8 cellular contexts compared by ENCODE assay signal in the genomic region with DNA sequence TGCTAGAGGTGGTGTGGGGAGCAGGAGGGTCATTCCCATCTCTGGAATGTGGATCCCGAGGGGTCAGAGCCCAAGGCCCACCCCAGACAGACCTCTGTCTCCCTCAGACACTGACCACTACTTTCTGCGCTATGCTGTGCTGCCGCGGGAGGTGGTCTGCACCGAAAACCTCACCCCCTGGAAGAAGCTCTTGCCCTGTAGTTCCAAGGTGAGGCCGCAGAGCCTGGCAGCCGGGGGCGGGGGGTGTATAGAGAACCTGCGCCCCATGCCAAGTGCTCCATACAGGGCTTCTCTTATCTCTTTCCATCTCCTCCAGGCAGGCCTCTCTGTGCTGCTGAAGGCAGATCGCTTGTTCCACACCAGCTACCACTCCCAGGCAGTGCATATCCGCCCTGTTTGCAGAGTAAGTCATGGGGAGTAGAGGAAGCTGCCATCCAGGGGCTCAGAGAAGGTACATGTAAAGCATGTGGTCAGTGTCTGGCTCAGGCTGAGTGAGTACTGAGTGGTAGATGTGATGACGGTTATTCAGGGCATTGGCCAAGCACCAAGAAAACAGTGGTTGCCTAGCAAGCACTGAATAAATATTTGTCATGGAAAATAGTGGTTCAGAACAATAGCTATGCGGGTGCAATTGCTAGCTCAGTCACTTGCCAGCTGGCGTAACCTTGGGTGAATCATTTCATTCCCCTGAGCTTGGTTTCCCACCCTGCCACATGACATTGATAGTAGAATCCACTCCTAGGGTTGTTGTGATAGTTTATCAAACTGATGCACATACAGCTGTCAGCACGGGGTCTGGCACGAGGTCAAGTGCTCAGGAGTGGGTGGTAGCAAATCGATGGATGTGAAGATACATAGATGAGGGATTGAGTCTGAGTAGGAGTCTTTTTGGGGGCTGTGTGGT. TPM values are rescaled to one million over a fixed set of nuclear protein-coding genes. Genes with fewer than 3 reads are reported as not detected.
DNase-seq lines count a peak whose midpoint lies in the region; ATAC-seq, FAIRE-seq and TF ChIP-seq lines count a peak whose summit lies in the region.

No MANE protein-coding gene starts in this region.

- DNase-seq in GM12891 (ENCODE audit: insufficient read length, low spot score) (no peak), M059J (ENCODE audit: low read depth) (peak; percentile 100), hepatic stellate cell (ENCODE audit: low spot score) (peak; percentile 60), NCI-H2227 (lab: John Stamatoyannopoulos, UW; ENCODE audit: unreplicated experiment) (no peak), GM23338 (ENCODE audit: low spot score) (no peak)
- peak; percentile 21 for DNase-seq in activated naive CD8-positive, alpha-beta T cell treated with anti-CD3 and anti-CD28 coated beads, Interleukin-2, amount 50 U/mL, for 24 hours

- no peak for TF ChIP-seq CTCF in GM23338 (conservative IDR thresholded peaks at IDR 0.05; ENCODE audit: low read depth in 2 of 2)

- no peaks in the 10 kb centered on the region for H3K9me3 Mint-ChIP-seq in activated naive CD8-positive, alpha-beta T cell treated with anti-CD3 and anti-CD28 coated beads, Interleukin-2, amount 50 U/mL, for 24 hours
- H3K9me3 Mint-ChIP-seq in stimulated activated naive CD8-positive, alpha-beta T cell treated with anti-CD3 and anti-CD28 coated beads, Interleukin-15, Interleukin-2, amounts not matched to agents 100 ng/mL and 50 ng/mL, for 24 hours = no peaks in the 10 kb centered on the region
- no peaks in the 10 kb centered on the region for H3K9me3 Mint-ChIP-seq in GM23338

- peaks cover 8% of the 10 kb centered on the region; the same call in 1 of the 2 replicates for H3K4me1 ChIP-seq in GM23338 (ENCODE audit: insufficient read depth)

- no peak overlapping the region for H2AFZ ChIP-seq in GM23338

- no peaks in the 10 kb centered on the region for H3K27me3 Mint-ChIP-seq in activated naive CD8-positive, alpha-beta T cell treated with anti-CD3 and anti-CD28 coated beads, Interleukin-2, amount 50 U/mL, for 24 hours
- H3K27me3 Mint-ChIP-seq in stimulated activated naive CD8-positive, alpha-beta T cell treated with anti-CD3 and anti-CD28 coated beads, Interleukin-15, Interleukin-2, amounts not matched to agents 100 ng/mL and 50 ng/mL, for 24 hours = no peaks in the 10 kb centered on the region
- peaks cover 4% of the 10 kb centered on the region for H3K27me3 Mint-ChIP-seq in GM23338 (ENCODE audit: insufficient read depth, low read depth, poor library complexity)

- no peak overlapping the region for H3K27ac ChIP-seq in GM23338 (ENCODE audit: low read depth)

- no peaks in the 10 kb centered on the region for H3K9me2 ChIP-seq in GM23338 (ENCODE audit: insufficient read depth)

- peak; percentile 88 for FAIRE-seq in GM12891 (lab: Jason Lieb, UNC)

- no peaks in the 10 kb centered on the region for H3F3A ChIP-seq in GM23338 (replicated peaks; ENCODE audit: low read depth)

- H3K36me3 Mint-ChIP-seq in activated naive CD8-positive, alpha-beta T cell treated with anti-CD3 and anti-CD28 coated beads, Interleukin-2, amount 50 U/mL, for 24 hours (ENCODE audit: low read depth) = peaks cover 39% of the 10 kb centered on the region
- peaks cover 58% of the 10 kb centered on the region for H3K36me3 Mint-ChIP-seq in stimulated activated naive CD8-positive, alpha-beta T cell treated with anti-CD3 and anti-CD28 coated beads, Interleukin-15, Interleukin-2, amounts not matched to agents 100 ng/mL and 50 ng/mL, for 24 hours (ENCODE audit: low read depth)
- peaks cover 45% of the 10 kb centered on the region for H3K36me3 Mint-ChIP-seq in GM23338 (ENCODE audit: low read depth)

- TF ChIP-seq POLR2A in GM12891 (IDR thresholded peaks at IDR 0.05; ENCODE audit: low read depth, low read length) = no peak

- H3K27ac Mint-ChIP-seq in activated naive CD8-positive, alpha-beta T cell treated with anti-CD3 and anti-CD28 coated beads, Interleukin-2, amount 50 U/mL, for 24 hours = peak overlapping the region; percentile 95
- H3K27ac Mint-ChIP-seq in stimulated activated naive CD8-positive, alpha-beta T cell treated with anti-CD3 and anti-CD28 coated beads, Interleukin-15, Interleukin-2, amounts not matched to agents 100 ng/mL and 50 ng/mL, for 24 hours = peak overlapping the region; percentile 96
- H3K27ac Mint-ChIP-seq in GM23338 = no peak overlapping the region

- peak; percentile 77 for ATAC-seq in GM21723 (IDR thresholded peaks at IDR 0.05; ENCODE audit: unreplicated experiment)
- ATAC-seq in activated naive CD8-positive, alpha-beta T cell treated with anti-CD3 and anti-CD28 coated beads, Interleukin-2, amount 50 U/mL, for 24 hours = peak; percentile 78
- no peak for ATAC-seq in GM23338

- H3K27me3 ChIP-seq in GM23338 (ENCODE audit: insufficient read depth) = no peaks in the 10 kb centered on the region

- H4K20me1 ChIP-seq in GM23338 (replicated peaks; ENCODE audit: insufficient read depth) = peaks cover 11% of the 10 kb centered on the region; the same call in 1 of the 2 replicates

- H3K4me1 Mint-ChIP-seq in activated naive CD8-positive, alpha-beta T cell treated with anti-CD3 and anti-CD28 coated beads, Interleukin-2, amount 50 U/mL, for 24 hours = peaks cover 46% of the 10 kb centered on the region
- peaks cover 50% of the 10 kb centered on the region for H3K4me1 Mint-ChIP-seq in stimulated activated naive CD8-positive, alpha-beta T cell treated with anti-CD3 and anti-CD28 coated beads, Interleukin-15, Interleukin-2, amounts not matched to agents 100 ng/mL and 50 ng/mL, for 24 hours (ENCODE audit: low read depth)
- peaks cover 9% of the 10 kb centered on the region for H3K4me1 Mint-ChIP-seq in GM23338

- H3K4me3 Mint-ChIP-seq in activated naive CD8-positive, alpha-beta T cell treated with anti-CD3 and anti-CD28 coated beads, Interleukin-2, amount 50 U/mL, for 24 hours = peak overlapping the region; percentile 53
- peak overlapping the region; percentile 95 for H3K4me3 Mint-ChIP-seq in stimulated activated naive CD8-positive, alpha-beta T cell treated with anti-CD3 and anti-CD28 coated beads, Interleukin-15, Interleukin-2, amounts not matched to agents 100 ng/mL and 50 ng/mL, for 24 hours
- no peak overlapping the region for H3K4me3 Mint-ChIP-seq in GM23338

- H3K4me2 ChIP-seq in GM23338 = no peak overlapping the region

- peaks cover 8% of the 10 kb centered on the region for H3K36me3 ChIP-seq in GM23338 (ENCODE audit: insufficient read depth)

- no peak overlapping the region for H3K4me3 ChIP-seq in GM23338

- H3K79me2 ChIP-seq in GM23338 (replicated peaks; ENCODE audit: insufficient read depth) = peaks cover 17% of the 10 kb centered on the region

TF ChIP-seq in GM12891, 5 proteins besides CTCF, POLR2A, EP300 and RAD21:
- TF ChIP-seq POU2F2 (IDR thresholded peaks at IDR 0.05; ENCODE audit: low read depth, low read length) (peak; percentile 93), POLR2AphosphoS5 (IDR thresholded peaks at IDR 0.05; ENCODE audit: low read depth, low read length) (no peak)

TF ChIP-seq in GM23338, 12 proteins besides CTCF, POLR2A, EP300 and RAD21 (continues in another document):
- TF ChIP-seq, protein P1, sequence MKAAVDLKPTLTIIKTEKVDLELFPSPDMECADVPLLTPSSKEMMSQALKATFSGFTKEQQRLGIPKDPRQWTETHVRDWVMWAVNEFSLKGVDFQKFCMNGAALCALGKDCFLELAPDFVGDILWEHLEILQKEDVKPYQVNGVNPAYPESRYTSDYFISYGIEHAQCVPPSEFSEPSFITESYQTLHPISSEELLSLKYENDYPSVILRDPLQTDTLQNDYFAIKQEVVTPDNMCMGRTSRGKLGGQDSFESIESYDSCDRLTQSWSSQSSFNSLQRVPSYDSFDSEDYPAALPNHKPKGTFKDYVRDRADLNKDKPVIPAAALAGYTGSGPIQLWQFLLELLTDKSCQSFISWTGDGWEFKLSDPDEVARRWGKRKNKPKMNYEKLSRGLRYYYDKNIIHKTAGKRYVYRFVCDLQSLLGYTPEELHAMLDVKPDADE (IDR thresholded peaks at IDR 0.05) = no peak
- TF ChIP-seq EZH2 (IDR thresholded peaks at IDR 0.05; ENCODE audit: low read depth, unreplicated experiment) (no peak), JUNB (IDR thresholded peaks at IDR 0.05; ENCODE audit: unreplicated experiment) (no peak), EZH2phosphoT487 (IDR thresholded peaks at IDR 0.05; ENCODE audit: unreplicated experiment) (no peak), STAT1 (IDR thresholded peaks at IDR 0.05; ENCODE audit: unreplicated experiment) (no peak)

RNA-seq across cellular contexts. Expression of a gene that starts 3.5 kb away (rescaled TPM):
- polyA plus RNA-seq in GM12891 (2012; ENCODE audit: low read depth, missing spikeins) = 26.8 TPM
- 250 and 270 TPM in 2 replicates for total RNA-seq in M059J (2014; rRNA removed; shearing (Covaris generic))
- 55.5 and 63.1 TPM in 2 replicates for total RNA-seq in GM23338 (2014; rRNA removed; shearing (Covaris generic))
- 48.2 and 48.4 TPM in 2 replicates for polyA plus RNA-seq in GM23338 (2016; fragmentation: Nextera tagmentation; extraction: Ambion mirVana)

RNA-seq across cellular contexts. Expression of a gene that starts 11.4 kb away (rescaled TPM):
- polyA plus RNA-seq in GM12891 (2012; ENCODE audit: low read depth, missing spikeins) = 1.7 TPM
- 15.4 and 17.6 TPM in 2 replicates for total RNA-seq in M059J (2014; rRNA removed; shearing (Covaris generic))
- total RNA-seq in GM23338 (2014; rRNA removed; shearing (Covaris generic)) = 25.8 and 28.0 TPM in 2 replicates
- polyA plus RNA-seq in GM23338 (2016; fragmentation: Nextera tagmentation; extraction: Ambion mirVana) = 62.5 and 64.4 TPM in 2 replicates

RNA-seq across cellular contexts. Expression of a gene that starts 41.3 kb away (rescaled TPM):
- polyA plus RNA-seq in GM12891 (2012; ENCODE audit: low read depth, missing spikeins) = 0.19 TPM
- total RNA-seq in M059J (2014; rRNA removed; shearing (Covaris generic)) = not detected in 2 replicates
- not detected in 2 replicates for total RNA-seq in GM23338 (2014; rRNA removed; shearing (Covaris generic))
- not detected in 2 replicates for polyA plus RNA-seq in GM23338 (2016; fragmentation: Nextera tagmentation; extraction: Ambion mirVana)

RNA-seq across cellular contexts. Expression of a gene that starts 50.1 kb away (rescaled TPM):
- 1.0 TPM for polyA plus RNA-seq in GM12891 (2012; ENCODE audit: low read depth, missing spikeins)
- total RNA-seq in M059J (2014; rRNA removed; shearing (Covaris generic)) = not detected in 2 replicates
- 27.2 and 28.0 TPM in 2 replicates for total RNA-seq in GM23338 (2014; rRNA removed; shearing (Covaris generic))
- polyA plus RNA-seq in GM23338 (2016; fragmentation: Nextera tagmentation; extraction: Ambion mirVana) = 155 and 161 TPM in 2 replicates

RNA-seq across cellular contexts. Expression of a gene that starts 56.5 kb away (rescaled TPM):
- polyA plus RNA-seq in GM12891 (2012; ENCODE audit: low read depth, missing spikeins) = 9.6 TPM
- total RNA-seq in M059J (2014; rRNA removed; shearing (Covaris generic)) = 26.7 and 29.4 TPM in 2 replicates
- total RNA-seq in GM23338 (2014; rRNA removed; shearing (Covaris generic)) = 12.5 and 21.5 TPM in 2 replicates
- polyA plus RNA-seq in GM23338 (2016; fragmentation: Nextera tagmentation; extraction: Ambion mirVana) = 6.9 and 7.9 TPM in 2 replicates

Comparison
In these comparisons a context has a peak if more than half of its experiments do, and no peak if none do; other contexts are left out.
1. DNase-seq: peak in M059J (single experiment), activated naive CD8-positive, alpha-beta T cell treated with anti-CD3 and anti-CD28 coated beads, Interleukin-2, amount 50 U/mL, for 24 hours (single experiment) and hepatic stellate cell (single experiment); none in GM12891 (single experiment), NCI-H2227 (single experiment) and GM23338 (single experiment).